8 cellular contexts compared by ENCODE assay signal in the genomic region with DNA sequence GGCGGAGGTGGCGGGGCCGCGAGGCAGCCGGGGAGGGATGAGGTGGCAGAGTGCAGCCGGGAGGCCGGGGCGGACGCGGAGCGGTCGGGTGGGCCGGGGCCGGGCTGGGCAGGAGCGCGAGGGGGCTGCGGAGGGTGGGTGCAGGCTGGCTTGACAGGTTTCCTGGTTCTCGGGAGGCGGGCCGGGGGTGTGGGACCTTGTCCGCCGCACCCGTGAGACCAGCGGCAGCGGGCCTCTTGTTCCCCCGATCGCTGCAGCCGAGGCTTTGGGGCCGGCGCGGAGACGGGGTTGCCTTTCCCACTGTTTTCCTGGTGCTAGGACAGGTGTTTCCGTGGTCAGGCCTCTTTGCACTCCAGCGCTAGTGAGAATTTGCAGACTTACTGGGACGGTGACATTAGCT. TPM values are rescaled to one million over a fixed set of nuclear protein-coding genes. Genes with fewer than 3 reads are reported as not detected.
DNase-seq lines count a peak whose midpoint lies in the region; ATAC-seq lines count a peak whose summit lies in the region.
"Not testable (repeated sequence)": the region's sequence is repeated elsewhere in the genome, so short reads cannot be mapped to it uniquely, and the experiment has no call there.

No MANE protein-coding gene starts in this region.

- peaks cover 11% of the 10 kb centered on the region for H3K4me1 Mint-ChIP-seq in activated naive CD4-positive, alpha-beta T cell treated with anti-CD3 and anti-CD28 coated beads for 36 hours (ENCODE audit: low read depth)

- not testable (repeated sequence) for H3K4me1 ChIP-seq in muscle layer of colon (ENCODE audit: insufficient read depth, low read length)

- peak; percentile 18 for ATAC-seq in GM21723 (IDR thresholded peaks at IDR 0.05; ENCODE audit: unreplicated experiment)

- H3K9me3 Mint-ChIP-seq in activated naive CD4-positive, alpha-beta T cell treated with anti-CD3 and anti-CD28 coated beads for 36 hours, result not testable (repeated sequence)

- intact Hi-C loops in activated naive CD4-positive, alpha-beta T cell treated with anti-CD3 and anti-CD28 coated beads for 36 hours (cut with micrococcal nuclease), result loop anchor here (1.0 kb wide), 2 partner anchors 32 to 43 kb away; partner anchors contain the start of gene ERV3-1

- peak overlapping the region; percentile 61 for H3K9ac ChIP-seq in muscle layer of colon (ENCODE audit: low read length)

- peak overlapping the region; percentile 57 to 60 for H3K4me3 ChIP-seq in muscle layer of colon (ENCODE audit: low read depth in 1 of 2, low read length in 2 of 2)

- H3K36me3 ChIP-seq in muscle layer of colon (ENCODE audit: insufficient read depth, low read length), result not testable (repeated sequence)

- DNase-seq in DMS 273 (lab: John Stamatoyannopoulos, UW; ENCODE audit: unreplicated experiment) (peak; percentile 67), HuH-7 (ENCODE audit: low spot score) (peak; percentile 23), SHP77 (lab: John Stamatoyannopoulos, UW) (peak; percentile 66 to 73), fibroblast of peridontal ligament (ENCODE audit: extremely low read depth) (peak; percentile 8)
- DNase-seq in activated naive CD4-positive, alpha-beta T cell treated with anti-CD3 and anti-CD28 coated beads for 36 hours, result peak; percentile 27
- peak; percentile 41 for DNase-seq in stimulated activated CD8-positive, alpha-beta memory T cell treated with anti-CD3 and anti-CD28 coated beads, Interleukin-4, amount 100 ng/mL, for 48 hours

- CTCF ChIA-PET in activated naive CD4-positive, alpha-beta T cell treated with anti-CD3 and anti-CD28 coated beads for 36 hours (lab: Charles Lee), result interaction anchor here (0.6 kb wide), 1 partner anchor 340 kb away, joined by 3 read pairs; no protein-coding TSS in a partner anchor

- not testable (repeated sequence) for H3K27me3 Mint-ChIP-seq in activated naive CD4-positive, alpha-beta T cell treated with anti-CD3 and anti-CD28 coated beads for 36 hours (ENCODE audit: low read depth)

- H3K27ac Mint-ChIP-seq in activated naive CD4-positive, alpha-beta T cell treated with anti-CD3 and anti-CD28 coated beads for 36 hours, result peak overlapping the region; percentile 14

- not testable (repeated sequence) for H3K36me3 Mint-ChIP-seq in activated naive CD4-positive, alpha-beta T cell treated with anti-CD3 and anti-CD28 coated beads for 36 hours (ENCODE audit: low read depth)

- H3K27me3 ChIP-seq in muscle layer of colon (ENCODE audit: control insufficient read depth in 1 of 2, insufficient read depth in 2 of 2, low read length in 2 of 2), result not testable (repeated sequence)

- H3K4me3 Mint-ChIP-seq in activated naive CD4-positive, alpha-beta T cell treated with anti-CD3 and anti-CD28 coated beads for 36 hours, result peak overlapping the region; percentile 75

- not testable (repeated sequence) for H3K9me3 ChIP-seq in muscle layer of colon (ENCODE audit: low read length)

- peak overlapping the region; percentile 68 for H3K27ac ChIP-seq in muscle layer of colon (ENCODE audit: low read depth, low read length)

RNA-seq across cellular contexts. Expression of gene ERV3-1, which starts 32.3 kb away (rescaled TPM):
- total RNA-seq in activated naive CD4-positive, alpha-beta T cell treated with anti-CD3 and anti-CD28 coated beads for 36 hours, result 10 to 100 TPM in 1 of 2 experiments, 1 to 10 TPM in 1; 8.9 to 10.6 TPM

RNA-seq across cellular contexts. Expression of gene ZNF117, which starts 47.9 kb away (rescaled TPM):
- 1 to 10 TPM; 1.7 to 1.8 TPM for total RNA-seq in activated naive CD4-positive, alpha-beta T cell treated with anti-CD3 and anti-CD28 coated beads for 36 hours

Comparison
In these comparisons a context has a peak if more than half of its experiments do, and no peak if none do; other contexts are left out.
1. Peak in every context shown above with its lines: DNase-seq, ATAC-seq, H3K4me3 ChIP-seq and H3K27ac ChIP-seq.
2. DNase-seq: peak in every context shown above with its lines; median percentile 70 in SHP77; 67 in DMS 273; 41 in stimulated activated CD8-positive, alpha-beta memory T cell treated with anti-CD3 and anti-CD28 coated beads, Interleukin-4, amount 100 ng/mL, for 48 hours; 27 in activated naive CD4-positive, alpha-beta T cell treated with anti-CD3 and anti-CD28 coated beads for 36 hours; 23 in HuH-7; 8 in fibroblast of peridontal ligament.